1 cellular context compared by ENCODE assay signal in genomic region chr12:54497883-54498282, GRCh38.
TF ChIP-seq lines count a peak whose summit lies in the region.

No MANE protein-coding gene starts in this region.

TF ChIP-seq in GM23338, 12 proteins besides CTCF, POLR2A, EP300 and RAD21 (continued from another document):
- TF ChIP-seq ZNF462 (CRISPR knock-in tag; IDR thresholded peaks at IDR 0.05): no peak
- no peak for TF ChIP-seq STAT1 (IDR thresholded peaks at IDR 0.05; ENCODE audit: unreplicated experiment)
